Comparison of ENCODE assay signal across 19 cellular contexts in the genomic region with DNA sequence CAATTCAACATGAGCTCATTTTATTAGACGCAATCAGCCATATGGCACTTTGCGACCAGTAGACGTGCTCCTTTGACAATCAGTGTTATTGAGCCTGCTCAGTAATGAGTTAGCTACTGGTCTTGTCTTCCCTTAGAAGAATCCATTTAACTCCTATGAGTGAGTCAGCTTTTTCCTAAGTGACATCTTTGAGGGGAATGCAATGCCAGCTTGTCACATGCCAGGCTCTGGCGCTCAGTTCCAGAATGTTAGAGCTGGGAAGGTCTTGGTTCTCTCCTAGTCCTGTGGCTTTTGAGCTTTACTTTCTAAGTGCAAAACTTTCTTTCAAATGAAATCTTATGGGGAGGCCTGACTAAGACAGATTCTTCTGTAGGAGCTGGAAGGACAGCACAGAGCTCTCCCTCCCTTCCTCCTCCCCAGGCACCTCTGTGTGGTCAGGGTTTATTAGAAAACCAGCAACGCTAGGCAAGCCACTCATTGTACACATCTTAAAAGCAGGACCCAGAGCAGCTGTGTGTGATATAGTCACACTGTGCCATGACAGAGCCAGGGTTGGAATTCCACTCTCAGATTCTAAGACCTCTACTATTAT.
DNase-seq lines count a peak whose midpoint lies in the region; TF ChIP-seq lines count a peak whose summit lies in the region.
"Had no signal": no experiment of that assay in that cellular context is flagged by ENCODE, and none has a peak within 500 bp of the region (broad histone marks: within the 10 kb centered on the region; RNA-seq: fewer than 3 reads in every experiment).

No MANE protein-coding gene starts in this region.

- H3K4me1 Mint-ChIP-seq in brain: peaks cover 98% of the 10 kb centered on the region

- no peaks in the 10 kb centered on the region for H4K20me1 ChIP-seq in Loucy (ENCODE audit: insufficient read depth, low read length, poor library complexity, severe bottlenecking)

- peaks cover 83% of the 10 kb centered on the region for H3K4me1 ChIP-seq in Loucy (ENCODE audit: insufficient read depth, low read length, poor library complexity, severe bottlenecking)
- H3K4me1 ChIP-seq in neutrophil (ENCODE audit: control insufficient read depth in 1 of 2, insufficient read depth in 1 of 2, low read depth in 1 of 2, low read length in 1 of 2): peaks cover 0 to 97% of the 10 kb centered on the region in 2 experiments

- H3K27me3 ChIP-seq in Loucy (ENCODE audit: insufficient read depth, low read length, poor library complexity, severe bottlenecking) (no peaks in the 10 kb centered on the region), neutrophil (no peaks in the 10 kb centered on the region)
- H3K27me3 ChIP-seq: upper lobe of right lung had no signal

- no peak overlapping the region for H3K4me3 ChIP-seq in Loucy (ENCODE audit: low read length, poor library complexity, severe bottlenecking)
- H3K4me3 ChIP-seq in neutrophil (ENCODE audit: low read depth in 1 of 2, low read length in 1 of 2): no peak overlapping the region
- H3K4me3 ChIP-seq: upper lobe of right lung had no signal

- no peak overlapping the region for H3K4me3 Mint-ChIP-seq in brain
- H3K4me3 Mint-ChIP-seq: activated naive CD4-positive, alpha-beta T cell treated with anti-CD3 and anti-CD28 coated beads for 36 hours; stimulated activated naive CD8-positive, alpha-beta T cell treated with anti-CD3 and anti-CD28 coated beads, Interleukin-15, Interleukin-2, amounts not matched to agents 100 ng/mL and 50 ng/mL, for 24 hours had no signal

- TF ChIP-seq CTCF in Loucy (conservative IDR thresholded peaks at IDR 0.05; ENCODE audit: low read length) (no peak), brain (conservative IDR thresholded peaks at IDR 0.05) (no peak), neutrophil (IDR thresholded peaks at IDR 0.05) (no peak)

- no peaks in the 10 kb centered on the region for H3K36me3 Mint-ChIP-seq in brain

- H3K27ac Mint-ChIP-seq in brain: peak overlapping the region in 4 of 5 experiments; percentile 70 to 88 (median 86)
- H3K27ac Mint-ChIP-seq: activated naive CD4-positive, alpha-beta T cell treated with anti-CD3 and anti-CD28 coated beads for 36 hours; stimulated activated naive CD8-positive, alpha-beta T cell treated with anti-CD3 and anti-CD28 coated beads, Interleukin-15, Interleukin-2, amounts not matched to agents 100 ng/mL and 50 ng/mL, for 24 hours had no signal

- H3K9me3 Mint-ChIP-seq in brain: no peaks in the 10 kb centered on the region
- H3K9me3 Mint-ChIP-seq: activated naive CD4-positive, alpha-beta T cell treated with anti-CD3 and anti-CD28 coated beads for 36 hours; stimulated activated naive CD8-positive, alpha-beta T cell treated with anti-CD3 and anti-CD28 coated beads, Interleukin-15, Interleukin-2, amounts not matched to agents 100 ng/mL and 50 ng/mL, for 24 hours had no signal

- no peaks in the 10 kb centered on the region for H3K9me2 ChIP-seq in Loucy (replicated peaks; ENCODE audit: low read depth, low read length)

- H3K36me3 ChIP-seq in Loucy (ENCODE audit: insufficient read depth, low read length) (no peaks in the 10 kb centered on the region), neutrophil (no peaks in the 10 kb centered on the region)
- H3K36me3 ChIP-seq: upper lobe of right lung had no signal

- H3K9ac ChIP-seq in Loucy (ENCODE audit: low read depth, low read length, poor library complexity, severe bottlenecking): peak overlapping the region; percentile 75

- no peaks in the 10 kb centered on the region for H3K79me2 ChIP-seq in Loucy (ENCODE audit: insufficient read depth, low read length)

- DNase-seq in COLO829 (ENCODE audit: low spot score) (peak; percentile 37), NCI-H128 (lab: John Stamatoyannopoulos, UW; ENCODE audit: unreplicated experiment) (no peak), NCI-H345 treated with DMSO at 0.1 percent for 48 hours (lab: John Stamatoyannopoulos, UW; ENCODE audit: unreplicated experiment) (no peak)
- no peak for DNase-seq in activated naive CD4-positive, alpha-beta T cell (lab: John Stamatoyannopoulos, UW)
- DNase-seq: activated CD4-positive, alpha-beta T cell treated with anti-CD3 and anti-CD28 coated beads, Interleukin-2, amount 50 U/mL, for 48 hours; activated naive CD4-positive, alpha-beta T cell treated with anti-CD3 and anti-CD28 coated beads for 36 hours; activated T-cell treated with anti-CD3 and anti-CD28 coated beads for 4 hours; COR-L47; HCEC 1CT; Karpas-422; left cardiac atrium; SHP77; stimulated activated CD4-positive, alpha-beta T cell treated with anti-CD3 and anti-CD28 coated beads, Interleukin-2, amount 100 ng/mL, for 24 hours; T-helper 1 cell; upper lobe of right lung had no signal

- H2AFZ ChIP-seq in Loucy (ENCODE audit: low read length): no peak overlapping the region

- peak overlapping the region; percentile 60 for H3K4me2 ChIP-seq in Loucy (ENCODE audit: low read depth, low read length, poor library complexity, severe bottlenecking)

- no peaks in the 10 kb centered on the region for H3K9me3 ChIP-seq in Loucy (ENCODE audit: insufficient read depth, low read depth, low read length)
- H3K9me3 ChIP-seq in neutrophil: no peaks in the 10 kb centered on the region
- H3K9me3 ChIP-seq: upper lobe of right lung had no signal

- H3F3A ChIP-seq in Loucy (ENCODE audit: low read depth): peaks cover 8% of the 10 kb centered on the region; the same call in 1 of the 2 replicates

- peak overlapping the region; percentile 97 for H3K27ac ChIP-seq in neutrophil
- H3K27ac ChIP-seq: upper lobe of right lung had no signal

- H3K27me3 Mint-ChIP-seq in brain: peaks cover 6% of the 10 kb centered on the region
